In the genomic region with DNA sequence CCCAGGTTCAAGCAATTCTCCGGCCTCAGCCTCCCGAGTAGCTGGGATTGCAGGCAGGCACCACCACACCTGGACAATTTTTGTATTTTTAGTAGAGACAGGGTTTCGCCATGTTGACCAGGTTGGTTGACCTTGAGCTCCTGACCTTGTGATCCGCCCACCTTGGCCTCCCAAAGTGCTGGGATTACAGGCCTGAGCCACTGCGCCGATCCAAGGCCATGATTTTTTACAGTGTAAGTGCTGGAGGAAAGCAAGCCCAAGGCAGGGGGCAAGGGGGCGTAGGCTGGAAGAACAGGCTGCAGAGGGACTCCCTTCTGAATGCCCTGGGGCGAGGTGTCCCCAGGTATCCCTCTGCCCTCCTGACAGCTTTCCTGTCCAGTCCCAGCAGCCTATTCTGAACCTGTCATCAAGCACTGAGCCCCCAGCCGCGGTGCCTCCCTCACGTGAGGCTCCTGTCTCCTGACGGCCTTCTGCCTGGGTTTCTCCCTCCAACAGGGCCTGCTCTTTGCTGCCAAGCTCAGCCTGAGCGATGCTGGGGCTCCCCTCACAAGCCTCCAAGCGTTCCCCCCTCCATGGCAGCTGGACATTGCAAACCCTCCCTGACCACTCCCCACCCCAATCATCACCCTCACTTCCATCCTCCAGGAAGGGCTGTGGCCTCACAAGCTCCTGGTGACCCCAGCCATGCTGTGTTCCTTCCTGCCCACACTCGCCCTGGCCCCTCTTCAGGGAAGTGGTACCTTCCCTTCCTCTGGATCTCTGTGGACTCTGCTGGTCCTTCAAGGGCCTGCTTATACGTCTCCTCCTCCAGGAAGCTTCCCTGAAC, we compare ENCODE assay signal across 1 cellular context.
TF ChIP-seq lines count a peak whose summit lies in the region.

No MANE protein-coding gene starts in this region.

TF ChIP-seq in H1, 55 proteins besides CTCF, POLR2A, EP300 and RAD21:
- TF ChIP-seq CREB1 (IDR thresholded peaks at IDR 0.05), result no peak
- no peak for TF ChIP-seq JUN (IDR thresholded peaks at IDR 0.05; ENCODE audit: low read depth, low read length)
- no peak for TF ChIP-seq MAFK (IDR thresholded peaks at IDR 0.05; ENCODE audit: low read depth, low read length)
- TF ChIP-seq SP1 (IDR thresholded peaks at IDR 0.05; ENCODE audit: low read depth, low read length), result no peak
